In genomic region chr4:6524436-6524835, GRCh38 we compare ENCODE assay signal across 23 cellular contexts. TPM values are rescaled to one million over a fixed set of nuclear protein-coding genes. Genes with fewer than 3 reads are reported as not detected.
"Had no signal": no experiment of that assay in that cellular context is flagged by ENCODE, and none has a peak within 500 bp of the region (broad histone marks: within the 10 kb centered on the region; RNA-seq: fewer than 3 reads in every experiment).

No MANE protein-coding gene starts in this region.

- H3K36me3 ChIP-seq: colonic mucosa, sigmoid colon, stomach, vagina had no signal

- H3K27me3 ChIP-seq: colonic mucosa, vagina had no signal

- H3K9me3 Mint-ChIP-seq: activated CD4-positive, alpha-beta memory T cell treated with anti-CD3 and anti-CD28 coated beads, Interleukin-2, amount 10 ng/mL, durations not matched to agents 7 days and 5 days; activated naive CD4-positive, alpha-beta T cell treated with anti-CD3 and anti-CD28 coated beads, Interleukin-2, amount 10 ng/mL, durations not matched to agents 7 days and 5 days; activated T-helper 2 cell treated with anti-CD3 and anti-CD28 coated beads, Interferon-gamma antibody, Interleukin-2, Interleukin-4, amounts not matched to agents 10 μg/mL and 5 μg/mL and 100 μg/mL, durations not matched to agents 14 hours and 24 hours and 36 hours; central memory CD8-positive, alpha-beta T cell; endodermal cell; mesothelial cell of epicardium; natural killer cell treated with Interleukin-12 subunit alpha and Interleukin-12 subunit beta and Interleukin-15 and Interleukin-18, amount 100 ng/mL, for 72 hours; stimulated activated effector memory CD8-positive, alpha-beta T cell treated with anti-CD3 and anti-CD28 coated beads, Interleukin-12 subunit alpha, Interleukin-12 subunit beta, amount 100 ng/mL, for 72 hours had no signal

- H3K27ac ChIP-seq: colonic mucosa, epithelial cell of prostate, parathyroid adenoma, sigmoid colon, stomach, vagina had no signal

- H3K4me3 Mint-ChIP-seq: activated CD4-positive, alpha-beta memory T cell treated with anti-CD3 and anti-CD28 coated beads, Interleukin-2, amount 10 ng/mL, durations not matched to agents 7 days and 5 days; activated naive CD4-positive, alpha-beta T cell treated with anti-CD3 and anti-CD28 coated beads, Interleukin-2, amount 10 ng/mL, durations not matched to agents 7 days and 5 days; central memory CD8-positive, alpha-beta T cell; endodermal cell; mesothelial cell of epicardium; natural killer cell treated with Interleukin-12 subunit alpha and Interleukin-12 subunit beta and Interleukin-15 and Interleukin-18, amount 100 ng/mL, for 72 hours; stimulated activated effector memory CD8-positive, alpha-beta T cell treated with anti-CD3 and anti-CD28 coated beads, Interleukin-12 subunit alpha, Interleukin-12 subunit beta, amount 100 ng/mL, for 72 hours had no signal

- H3K36me3 Mint-ChIP-seq: activated naive CD4-positive, alpha-beta T cell treated with anti-CD3 and anti-CD28 coated beads, Interleukin-2, amount 10 ng/mL, durations not matched to agents 7 days and 5 days; mesothelial cell of epicardium; natural killer cell treated with Interleukin-12 subunit alpha and Interleukin-12 subunit beta and Interleukin-15 and Interleukin-18, amount 100 ng/mL, for 72 hours; stimulated activated effector memory CD8-positive, alpha-beta T cell treated with anti-CD3 and anti-CD28 coated beads, Interleukin-12 subunit alpha, Interleukin-12 subunit beta, amount 100 ng/mL, for 72 hours had no signal

- H3K9me3 ChIP-seq: colonic mucosa, sigmoid colon, stomach, vagina had no signal

- ATAC-seq: natural killer cell treated with Interleukin-12 subunit alpha and Interleukin-12 subunit beta and Interleukin-15 and Interleukin-18, amount 100 ng/mL, for 72 hours; stimulated activated effector memory CD8-positive, alpha-beta T cell treated with anti-CD3 and anti-CD28 coated beads, Interleukin-12 subunit alpha, Interleukin-12 subunit beta, amount 100 ng/mL, for 72 hours had no signal

- H3K4me3 ChIP-seq: colonic mucosa, lung, sigmoid colon, stomach, vagina had no signal

- H3K27ac Mint-ChIP-seq: activated CD4-positive, alpha-beta memory T cell treated with anti-CD3 and anti-CD28 coated beads, Interleukin-2, amount 10 ng/mL, durations not matched to agents 7 days and 5 days; activated naive CD4-positive, alpha-beta T cell treated with anti-CD3 and anti-CD28 coated beads, Interleukin-2, amount 10 ng/mL, durations not matched to agents 7 days and 5 days; activated T-helper 2 cell treated with anti-CD3 and anti-CD28 coated beads, Interferon-gamma antibody, Interleukin-2, Interleukin-4, amounts not matched to agents 10 μg/mL and 5 μg/mL and 100 μg/mL, durations not matched to agents 14 hours and 24 hours and 36 hours; endodermal cell; mesothelial cell of epicardium; natural killer cell treated with Interleukin-12 subunit alpha and Interleukin-12 subunit beta and Interleukin-15 and Interleukin-18, amount 100 ng/mL, for 72 hours; stimulated activated effector memory CD8-positive, alpha-beta T cell treated with anti-CD3 and anti-CD28 coated beads, Interleukin-12 subunit alpha, Interleukin-12 subunit beta, amount 100 ng/mL, for 72 hours had no signal

- H3K4me1 Mint-ChIP-seq: activated CD4-positive, alpha-beta memory T cell treated with anti-CD3 and anti-CD28 coated beads, Interleukin-2, amount 10 ng/mL, durations not matched to agents 7 days and 5 days; activated naive CD4-positive, alpha-beta T cell treated with anti-CD3 and anti-CD28 coated beads, Interleukin-2, amount 10 ng/mL, durations not matched to agents 7 days and 5 days; central memory CD8-positive, alpha-beta T cell; mesothelial cell of epicardium; stimulated activated effector memory CD8-positive, alpha-beta T cell treated with anti-CD3 and anti-CD28 coated beads, Interleukin-12 subunit alpha, Interleukin-12 subunit beta, amount 100 ng/mL, for 72 hours had no signal

- H3K9ac ChIP-seq: parathyroid adenoma had no signal

- H3K79me2 ChIP-seq: parathyroid adenoma had no signal

- DNase-seq: activated CD4-positive, alpha-beta memory T cell treated with anti-CD3 and anti-CD28 coated beads, Interleukin-2, amount 10 ng/mL, durations not matched to agents 7 days and 5 days; activated CD4-positive, alpha-beta T cell treated with anti-CD3 and anti-CD28 coated beads for 48 hours; activated CD4-positive, CD25-positive, alpha-beta regulatory T cell; activated naive CD4-positive, alpha-beta T cell treated with anti-CD3 and anti-CD28 coated beads, Interleukin-2, amount 10 ng/mL, durations not matched to agents 7 days and 5 days; activated T-cell treated with anti-CD3 and anti-CD28 coated beads, Interleukin-2, amount 50 U/mL, for 1 hour; aorta; colonic mucosa; endodermal cell; foreskin fibroblast; hippocampal formation; sigmoid colon; stimulated activated CD4-positive, alpha-beta T cell treated with anti-CD3 and anti-CD28 coated beads, Interleukin-4, amount 100 ng/mL, for 24 hours; stomach; trophoblast cell had no signal

- H2AFZ ChIP-seq: parathyroid adenoma had no signal

- H3K27me3 Mint-ChIP-seq: activated naive CD4-positive, alpha-beta T cell treated with anti-CD3 and anti-CD28 coated beads, Interleukin-2, amount 10 ng/mL, durations not matched to agents 7 days and 5 days had no signal

- H3K4me1 ChIP-seq: colonic mucosa, parathyroid adenoma, sigmoid colon, stomach, vagina had no signal

RNA-seq across cellular contexts. Expression of gene PPP2R2C, which starts 52.0 kb away (rescaled TPM):
- total RNA-seq: activated CD4-positive, alpha-beta memory T cell treated with anti-CD3 and anti-CD28 coated beads, Interleukin-2, amount 10 ng/mL, durations not matched to agents 7 days and 5 days; activated T-helper 2 cell treated with anti-CD3 and anti-CD28 coated beads, Interferon-gamma antibody, Interleukin-2, Interleukin-4, amounts not matched to agents 10 μg/mL and 5 μg/mL and 100 μg/mL, durations not matched to agents 14 hours and 24 hours and 36 hours; natural killer cell treated with Interleukin-12 subunit alpha and Interleukin-12 subunit beta and Interleukin-15 and Interleukin-18, amount 100 ng/mL, for 72 hours had no signal
